8 cellular contexts compared by ENCODE assay signal in the genomic region with DNA sequence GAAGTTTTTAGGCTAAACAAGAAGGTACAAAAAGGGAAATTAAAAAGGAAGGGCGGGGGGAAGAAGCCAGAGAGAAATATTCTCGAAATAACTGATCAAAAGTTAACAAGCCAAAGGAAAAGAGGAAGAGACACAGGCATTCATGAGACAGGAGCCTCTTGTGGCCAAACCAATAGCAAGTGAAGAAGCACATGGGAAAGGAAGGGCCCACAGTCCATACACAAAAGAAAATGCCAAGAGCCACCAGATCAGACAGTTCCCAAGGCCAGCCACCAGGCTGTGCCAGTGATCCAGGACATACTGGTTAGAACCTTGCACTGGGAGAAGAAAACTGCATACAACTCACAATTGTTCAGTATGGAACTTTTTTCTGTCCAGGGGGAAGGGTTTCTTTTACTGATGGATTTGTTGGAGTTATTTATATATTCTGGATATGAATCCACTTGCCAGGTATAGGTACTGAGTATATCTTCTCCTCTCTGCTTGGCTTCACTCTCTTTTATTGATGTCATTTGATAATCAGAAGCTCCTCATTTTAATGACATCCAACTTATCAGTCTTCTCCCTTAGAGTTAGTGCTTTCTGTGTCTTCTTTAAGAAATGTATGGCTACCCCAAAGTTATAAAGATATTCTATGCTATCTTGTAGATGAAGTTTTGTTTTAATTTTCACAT.
DNase-seq lines count a peak whose midpoint lies in the region; ATAC-seq and TF ChIP-seq lines count a peak whose summit lies in the region.

No MANE protein-coding gene starts in this region.

- no peak for TF ChIP-seq EP300 in Ishikawa (IDR thresholded peaks at IDR 0.05; ENCODE audit: borderline replicate concordance)
- TF ChIP-seq EP300 in ovary (IDR thresholded peaks at IDR 0.05), result no peak

- DNase-seq in CD1c-positive myeloid dendritic cell (ENCODE audit: extremely low spot score) (peak; percentile 92), SIG-M5 (lab: John Stamatoyannopoulos, UW) (peak; percentile 94), glomerular visceral epithelial cell (ENCODE audit: extremely low spot score) (peak; percentile 84), ovary (peak; percentile 59 to 76 (median 64)), aorta (peak; percentile 87 to 89)
- peak; percentile 57 for DNase-seq in activated naive CD8-positive, alpha-beta T cell treated with anti-CD3 and anti-CD28 coated beads for 36 hours

- H3K4me1 ChIP-seq in ovary (ENCODE audit: insufficient read depth) (peaks cover 24% of the 10 kb centered on the region), aorta (ENCODE audit: control insufficient read depth in 1 of 2, insufficient read depth in 2 of 2, low read length in 2 of 2) (peaks cover 0 to 3% of the 10 kb centered on the region in 2 donors)

- no peaks in the 10 kb centered on the region for H3K9me3 ChIP-seq in ovary
- H3K9me3 ChIP-seq in aorta (ENCODE audit: control insufficient read depth, low read length), result no peaks in the 10 kb centered on the region

- H3K36me3 Mint-ChIP-seq in activated naive CD8-positive, alpha-beta T cell treated with anti-CD3 and anti-CD28 coated beads for 36 hours, result peaks cover 20% of the 10 kb centered on the region

- peak overlapping the region; percentile 6 for H3K27ac Mint-ChIP-seq in activated naive CD8-positive, alpha-beta T cell treated with anti-CD3 and anti-CD28 coated beads for 36 hours

- H3K4me1 Mint-ChIP-seq in activated naive CD8-positive, alpha-beta T cell treated with anti-CD3 and anti-CD28 coated beads for 36 hours, result peaks cover 86% of the 10 kb centered on the region

- H3K27me3 ChIP-seq in ovary (no peaks in the 10 kb centered on the region), aorta (ENCODE audit: control insufficient read depth in 1 of 2, insufficient read depth in 2 of 2, low read length in 1 of 2) (no peaks in the 10 kb centered on the region)

- ATAC-seq in GM19463 (IDR thresholded peaks at IDR 0.05; ENCODE audit: unreplicated experiment) (peak; percentile 17), aorta (ENCODE audit: low FRiP score) (peak; percentile 63)

- peak; percentile 71 for TF ChIP-seq RAD21 in Ishikawa (IDR thresholded peaks at IDR 0.05; ENCODE audit: low read depth)

- no peaks in the 10 kb centered on the region for H3K27me3 Mint-ChIP-seq in activated naive CD8-positive, alpha-beta T cell treated with anti-CD3 and anti-CD28 coated beads for 36 hours

- intact Hi-C loops in ovary (cut with DNase I), result loop anchor here in 2 of 4 donors (2.0 to 10.0 kb wide), 3 partner anchors 38 to 136 kb away; no protein-coding TSS in a partner anchor
- intact Hi-C loops in aorta (cut with DNase I), result loop anchor here (2.0 to 10.0 kb wide), 3 partner anchors 40 to 136 kb away; no protein-coding TSS in a partner anchor

- WGBS in ovary, 3 donors, result 55 to 64% (median 63%) methylated on average over 2 of the region's 2 CpGs
- WGBS in aorta, 2 donors, result 62 to 73% methylated on average over 2 of the region's 2 CpGs

- H3K4me3 Mint-ChIP-seq in activated naive CD8-positive, alpha-beta T cell treated with anti-CD3 and anti-CD28 coated beads for 36 hours, result no peak overlapping the region

- H3K36me3 ChIP-seq in ovary, result no peaks in the 10 kb centered on the region
- no peaks in the 10 kb centered on the region for H3K36me3 ChIP-seq in aorta (ENCODE audit: control insufficient read depth in 1 of 2, insufficient read depth in 2 of 2, low read length in 1 of 2)

- TF ChIP-seq POLR2A in ovary (IDR thresholded peaks at IDR 0.05), result no peak

- H3K9me3 Mint-ChIP-seq in activated naive CD8-positive, alpha-beta T cell treated with anti-CD3 and anti-CD28 coated beads for 36 hours, result no peaks in the 10 kb centered on the region

- H3K4me3 ChIP-seq in ovary (no peak overlapping the region), aorta (ENCODE audit: low read length in 2 of 2) (no peak overlapping the region)

- TF ChIP-seq CTCF in ovary (IDR thresholded peaks at IDR 0.05), result peak; percentile 36 to 79 (median 68)

- H3K27ac ChIP-seq in ovary (peak overlapping the region in 1 of 2 donors; percentile 8), aorta (ENCODE audit: low read depth in 1 of 2, low read length in 2 of 2) (no peak overlapping the region)

TF ChIP-seq in Ishikawa, 13 proteins besides CTCF, POLR2A, EP300 and RAD21:
- TF ChIP-seq CREB1 (IDR thresholded peaks at IDR 0.05; ENCODE audit: low read depth), result no peak
- no peak for TF ChIP-seq ZBTB7A (IDR thresholded peaks at IDR 0.05; ENCODE audit: low read depth)
- no peak for TF ChIP-seq TAF1 (IDR thresholded peaks at IDR 0.05; ENCODE audit: low read depth)
- TF ChIP-seq, protein P1, sequence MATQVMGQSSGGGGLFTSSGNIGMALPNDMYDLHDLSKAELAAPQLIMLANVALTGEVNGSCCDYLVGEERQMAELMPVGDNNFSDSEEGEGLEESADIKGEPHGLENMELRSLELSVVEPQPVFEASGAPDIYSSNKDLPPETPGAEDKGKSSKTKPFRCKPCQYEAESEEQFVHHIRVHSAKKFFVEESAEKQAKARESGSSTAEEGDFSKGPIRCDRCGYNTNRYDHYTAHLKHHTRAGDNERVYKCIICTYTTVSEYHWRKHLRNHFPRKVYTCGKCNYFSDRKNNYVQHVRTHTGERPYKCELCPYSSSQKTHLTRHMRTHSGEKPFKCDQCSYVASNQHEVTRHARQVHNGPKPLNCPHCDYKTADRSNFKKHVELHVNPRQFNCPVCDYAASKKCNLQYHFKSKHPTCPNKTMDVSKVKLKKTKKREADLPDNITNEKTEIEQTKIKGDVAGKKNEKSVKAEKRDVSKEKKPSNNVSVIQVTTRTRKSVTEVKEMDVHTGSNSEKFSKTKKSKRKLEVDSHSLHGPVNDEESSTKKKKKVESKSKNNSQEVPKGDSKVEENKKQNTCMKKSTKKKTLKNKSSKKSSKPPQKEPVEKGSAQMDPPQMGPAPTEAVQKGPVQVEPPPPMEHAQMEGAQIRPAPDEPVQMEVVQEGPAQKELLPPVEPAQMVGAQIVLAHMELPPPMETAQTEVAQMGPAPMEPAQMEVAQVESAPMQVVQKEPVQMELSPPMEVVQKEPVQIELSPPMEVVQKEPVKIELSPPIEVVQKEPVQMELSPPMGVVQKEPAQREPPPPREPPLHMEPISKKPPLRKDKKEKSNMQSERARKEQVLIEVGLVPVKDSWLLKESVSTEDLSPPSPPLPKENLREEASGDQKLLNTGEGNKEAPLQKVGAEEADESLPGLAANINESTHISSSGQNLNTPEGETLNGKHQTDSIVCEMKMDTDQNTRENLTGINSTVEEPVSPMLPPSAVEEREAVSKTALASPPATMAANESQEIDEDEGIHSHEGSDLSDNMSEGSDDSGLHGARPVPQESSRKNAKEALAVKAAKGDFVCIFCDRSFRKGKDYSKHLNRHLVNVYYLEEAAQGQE (IDR thresholded peaks at IDR 0.05; ENCODE audit: low read depth), result no peak
- TF ChIP-seq CEBPB (IDR thresholded peaks at IDR 0.05), result no peak
- no peak for TF ChIP-seq NFIC (IDR thresholded peaks at IDR 0.05)
- TF ChIP-seq TCF12 (IDR thresholded peaks at IDR 0.05; ENCODE audit: low read depth), result no peak
- TF ChIP-seq FOXM1 (IDR thresholded peaks at IDR 0.05; ENCODE audit: borderline replicate concordance, low read depth), result no peak
- no peak for TF ChIP-seq TEAD4 (IDR thresholded peaks at IDR 0.05)
- TF ChIP-seq, protein P2, sequence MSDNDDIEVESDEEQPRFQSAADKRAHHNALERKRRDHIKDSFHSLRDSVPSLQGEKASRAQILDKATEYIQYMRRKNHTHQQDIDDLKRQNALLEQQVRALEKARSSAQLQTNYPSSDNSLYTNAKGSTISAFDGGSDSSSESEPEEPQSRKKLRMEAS (IDR thresholded peaks at IDR 0.05), result no peak
- TF ChIP-seq EGR1 (IDR thresholded peaks at IDR 0.05), result no peak
- TF ChIP-seq, protein P3, sequence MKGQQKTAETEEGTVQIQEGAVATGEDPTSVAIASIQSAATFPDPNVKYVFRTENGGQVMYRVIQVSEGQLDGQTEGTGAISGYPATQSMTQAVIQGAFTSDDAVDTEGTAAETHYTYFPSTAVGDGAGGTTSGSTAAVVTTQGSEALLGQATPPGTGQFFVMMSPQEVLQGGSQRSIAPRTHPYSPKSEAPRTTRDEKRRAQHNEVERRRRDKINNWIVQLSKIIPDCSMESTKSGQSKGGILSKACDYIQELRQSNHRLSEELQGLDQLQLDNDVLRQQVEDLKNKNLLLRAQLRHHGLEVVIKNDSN (IDR thresholded peaks at IDR 0.05), result no peak
- no peak for TF ChIP-seq YY1 (IDR thresholded peaks at IDR 0.05; ENCODE audit: low read depth)
